Comparison of ENCODE assay signal across 24 cellular contexts in the genomic region with DNA sequence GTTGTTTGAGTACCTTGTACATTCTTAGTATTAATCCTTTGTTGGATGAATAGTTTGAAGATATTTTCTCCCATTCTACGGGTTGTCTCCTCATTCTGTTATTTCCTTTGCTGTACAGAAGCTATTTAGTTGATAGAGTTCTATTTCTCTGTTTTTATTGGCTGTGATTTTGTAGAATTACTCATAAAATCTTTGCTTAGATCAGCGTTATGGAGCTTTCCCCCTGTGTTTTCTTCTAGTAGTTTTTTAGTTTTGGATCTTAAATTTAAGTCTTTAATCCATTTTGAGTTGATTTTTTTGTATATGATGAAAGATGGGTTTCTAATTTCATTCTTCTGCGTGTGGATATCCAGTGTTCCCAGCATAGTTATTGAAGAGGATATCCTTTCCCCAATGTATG. TPM values are rescaled to one million over a fixed set of nuclear protein-coding genes. Genes with fewer than 3 reads are reported as not detected.
DNase-seq lines count a peak whose midpoint lies in the region; ATAC-seq lines count a peak whose summit lies in the region.
"Had no signal": no experiment of that assay in that cellular context is flagged by ENCODE, and none has a peak within 500 bp of the region (broad histone marks: within the 10 kb centered on the region; RNA-seq: fewer than 3 reads in every experiment).

No MANE protein-coding gene starts in this region.

- peaks cover 68% of the 10 kb centered on the region for H3K4me1 Mint-ChIP-seq in stimulated activated naive CD8-positive, alpha-beta T cell treated with anti-CD3 and anti-CD28 coated beads, Interleukin-15, Interleukin-2, amounts not matched to agents 100 ng/mL and 50 ng/mL, for 24 hours (ENCODE audit: low read depth)
- peaks cover 63% of the 10 kb centered on the region for H3K4me1 Mint-ChIP-seq in stimulated activated naive CD8-positive, alpha-beta T cell treated with anti-CD3 and anti-CD28 coated beads, Interleukin-15, amount 100 ng/mL, for 72 hours
- peaks cover 38% of the 10 kb centered on the region for H3K4me1 Mint-ChIP-seq in T-helper 17 cell
- peaks cover 22% of the 10 kb centered on the region for H3K4me1 Mint-ChIP-seq in memory B cell
- H3K4me1 Mint-ChIP-seq: GM23338, nephron, WTC11 had no signal

- no peak overlapping the region for H3K4me3 Mint-ChIP-seq in stimulated activated naive CD8-positive, alpha-beta T cell treated with anti-CD3 and anti-CD28 coated beads, Interleukin-15, Interleukin-2, amounts not matched to agents 100 ng/mL and 50 ng/mL, for 24 hours
- no peak overlapping the region for H3K4me3 Mint-ChIP-seq in stimulated activated naive CD8-positive, alpha-beta T cell treated with anti-CD3 and anti-CD28 coated beads, Interleukin-15, amount 100 ng/mL, for 72 hours
- peak overlapping the region; percentile 25 for H3K4me3 Mint-ChIP-seq in T-helper 17 cell
- no peak overlapping the region for H3K4me3 Mint-ChIP-seq in memory B cell
- H3K4me3 Mint-ChIP-seq: GM23338; nephron; stimulated activated memory B cell treated with anti-CD40 and anti-IgM and Interleukin-4, amounts not matched to agents 10 μg/mL and 1 μg/mL and 100 μg/mL, for 72 hours; WTC11 had no signal

- H3K27me3 Mint-ChIP-seq in stimulated activated naive CD8-positive, alpha-beta T cell treated with anti-CD3 and anti-CD28 coated beads, Interleukin-15, Interleukin-2, amounts not matched to agents 100 ng/mL and 50 ng/mL, for 24 hours: no peaks in the 10 kb centered on the region
- H3K27me3 Mint-ChIP-seq in stimulated activated naive CD8-positive, alpha-beta T cell treated with anti-CD3 and anti-CD28 coated beads, Interleukin-15, amount 100 ng/mL, for 72 hours: no peaks in the 10 kb centered on the region
- no peaks in the 10 kb centered on the region for H3K27me3 Mint-ChIP-seq in T-helper 17 cell
- H3K27me3 Mint-ChIP-seq in memory B cell: no peaks in the 10 kb centered on the region
- H3K27me3 Mint-ChIP-seq: stimulated activated memory B cell treated with anti-CD40 and anti-IgM and Interleukin-4, amounts not matched to agents 10 μg/mL and 1 μg/mL and 100 μg/mL, for 72 hours had no signal

- no peak for DNase-seq in stimulated activated naive CD8-positive, alpha-beta T cell treated with anti-CD3 and anti-CD28 coated beads, Interleukin-15, amount 100 ng/mL, for 72 hours
- DNase-seq in T-helper 17 cell (no peak), memory B cell (ENCODE audit: low spot score in 2 of 2) (no peak), NCI-H2227 (lab: John Stamatoyannopoulos, UW; ENCODE audit: unreplicated experiment) (no peak), NCI-H128 (lab: John Stamatoyannopoulos, UW; ENCODE audit: unreplicated experiment) (no peak)
- DNase-seq: activated CD8-positive, alpha-beta memory T cell treated with anti-CD3 and anti-CD28 coated beads for 24 hours; adrenal gland; effector CD8-positive, alpha-beta T cell; erythroblast; MM.1S; NCI-H1417 treated with DMSO at 0.1 percent for 48 hours; ovary; PC-9; SHP77; stimulated activated CD4-positive, alpha-beta T cell treated with anti-CD3 and anti-CD28 coated beads, Interleukin-2, amount 100 ng/mL, for 48 hours; T1000 had no signal

- no peaks in the 10 kb centered on the region for H3K9me3 ChIP-seq in T-helper 17 cell (ENCODE audit: control insufficient read depth, low read length, poor library complexity, severe bottlenecking)
- H3K9me3 ChIP-seq: adrenal gland, ovary, vagina had no signal

- H3K36me3 Mint-ChIP-seq in stimulated activated naive CD8-positive, alpha-beta T cell treated with anti-CD3 and anti-CD28 coated beads, Interleukin-15, Interleukin-2, amounts not matched to agents 100 ng/mL and 50 ng/mL, for 24 hours (ENCODE audit: low read depth): peaks cover 62% of the 10 kb centered on the region
- H3K36me3 Mint-ChIP-seq in T-helper 17 cell (ENCODE audit: low read depth): peaks cover 2% of the 10 kb centered on the region
- peaks cover 13% of the 10 kb centered on the region for H3K36me3 Mint-ChIP-seq in memory B cell
- H3K36me3 Mint-ChIP-seq: WTC11 had no signal

- no peaks in the 10 kb centered on the region for H3K9me3 Mint-ChIP-seq in stimulated activated naive CD8-positive, alpha-beta T cell treated with anti-CD3 and anti-CD28 coated beads, Interleukin-15, Interleukin-2, amounts not matched to agents 100 ng/mL and 50 ng/mL, for 24 hours
- no peaks in the 10 kb centered on the region for H3K9me3 Mint-ChIP-seq in stimulated activated naive CD8-positive, alpha-beta T cell treated with anti-CD3 and anti-CD28 coated beads, Interleukin-15, amount 100 ng/mL, for 72 hours
- H3K9me3 Mint-ChIP-seq in memory B cell: no peaks in the 10 kb centered on the region
- H3K9me3 Mint-ChIP-seq: GM23338; nephron; stimulated activated memory B cell treated with anti-CD40 and anti-IgM and Interleukin-4, amounts not matched to agents 10 μg/mL and 1 μg/mL and 100 μg/mL, for 72 hours; WTC11 had no signal

- no peak for ATAC-seq in stimulated activated naive CD8-positive, alpha-beta T cell treated with anti-CD3 and anti-CD28 coated beads, Interleukin-15, amount 100 ng/mL, for 72 hours
- no peak for ATAC-seq in T-helper 17 cell
- ATAC-seq in memory B cell (ENCODE audit: low read depth): no peak
- ATAC-seq in HG03196 (IDR thresholded peaks at IDR 0.05; ENCODE audit: unreplicated experiment): no peak
- ATAC-seq: GM23338; left lobe of liver; stimulated activated memory B cell treated with anti-CD40 and anti-IgM and Interleukin-4, amounts not matched to agents 10 μg/mL and 1 μg/mL and 100 μg/mL, for 72 hours; WTC11 had no signal

- H3K27ac Mint-ChIP-seq in stimulated activated naive CD8-positive, alpha-beta T cell treated with anti-CD3 and anti-CD28 coated beads, Interleukin-15, Interleukin-2, amounts not matched to agents 100 ng/mL and 50 ng/mL, for 24 hours: peak overlapping the region; percentile 43
- H3K27ac Mint-ChIP-seq in stimulated activated naive CD8-positive, alpha-beta T cell treated with anti-CD3 and anti-CD28 coated beads, Interleukin-15, amount 100 ng/mL, for 72 hours: peak overlapping the region in 1 of 2 donors; percentile 59
- peak overlapping the region; percentile 93 for H3K27ac Mint-ChIP-seq in T-helper 17 cell
- peak overlapping the region; percentile 67 for H3K27ac Mint-ChIP-seq in memory B cell
- H3K27ac Mint-ChIP-seq: GM23338; nephron; stimulated activated memory B cell treated with anti-CD40 and anti-IgM and Interleukin-4, amounts not matched to agents 10 μg/mL and 1 μg/mL and 100 μg/mL, for 72 hours; WTC11 had no signal

RNA-seq across cellular contexts. Expression of gene NFATC3, which starts 45.4 kb away (rescaled TPM):
- total RNA-seq in T-helper 17 cell: 100 to 1,000 TPM in 1 of 2 donors, 10 to 100 TPM in 1; 94.5 to 101 TPM
